21 cellular contexts compared by ENCODE assay signal in the genomic region with DNA sequence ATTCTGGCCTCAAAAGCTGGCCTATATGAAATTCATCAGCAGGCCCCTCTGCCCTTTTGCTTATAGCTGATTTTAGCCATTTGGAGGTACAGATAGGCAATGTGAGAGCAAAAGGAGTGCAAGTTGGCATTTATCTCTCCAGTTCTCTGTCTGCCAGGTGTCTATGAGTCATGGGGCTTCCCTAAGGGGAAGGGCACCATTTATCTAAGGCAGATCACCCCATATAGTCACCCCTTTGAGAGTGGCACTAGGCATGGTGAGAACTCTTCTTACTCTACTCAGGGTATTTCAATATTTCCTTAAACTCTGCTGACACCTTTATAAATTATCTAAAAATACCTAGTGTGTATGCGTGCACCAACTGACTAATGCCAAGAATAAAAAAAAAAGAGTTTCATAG.
"Had no signal": no experiment of that assay in that cellular context is flagged by ENCODE, and none has a peak within 500 bp of the region (broad histone marks: within the 10 kb centered on the region; RNA-seq: fewer than 3 reads in every experiment).

No MANE protein-coding gene starts in this region.

- DNase-seq: effector CD4-positive, alpha-beta T cell; endodermal cell; gastrocnemius medialis; glutamatergic neuron; islet precursor cell; lower lobe of right lung; mesenchymal stem cell; midbrain; nucleus accumbens; ovary; right cardiac atrium; stimulated activated CD4-positive, alpha-beta T cell treated with anti-CD3 and anti-CD28 coated beads, Interleukin-2, amount 100 ng/mL, for 48 hours; stimulated activated naive CD4-positive, alpha-beta T cell treated with Interleukin-2 at 50 U/mL for 16 hours; trophoblast cell had no signal

- ATAC-seq: gastrocnemius medialis; left lung; lower lobe of right lung; natural killer cell treated with Interleukin-12 subunit alpha and Interleukin-12 subunit beta and Interleukin-15 and Interleukin-18, amount 100 ng/mL, for 72 hours; right cardiac atrium had no signal

- H3K36me3 ChIP-seq: esophagus muscularis mucosa, gastrocnemius medialis, left lung, lower lobe of right lung, neural progenitor cell, ovary had no signal

- H2AFZ ChIP-seq: neural progenitor cell had no signal

- H3K27me3 ChIP-seq: esophagus muscularis mucosa, gastrocnemius medialis, left lung, neural progenitor cell, ovary had no signal

- H3K9ac ChIP-seq: neural progenitor cell had no signal

- H3K27ac ChIP-seq: esophagus muscularis mucosa, gastrocnemius medialis, left lung, lower lobe of right lung, neural progenitor cell, ovary had no signal

- H3K4me2 ChIP-seq: neural progenitor cell, smooth muscle cell had no signal

- FAIRE-seq: colon, endothelial cell of umbilical vein had no signal

- H3K4me3 ChIP-seq: esophagus muscularis mucosa, gastrocnemius medialis, left lung, lower lobe of right lung, neural progenitor cell, ovary, smooth muscle cell had no signal

- H3K9me3 ChIP-seq: esophagus muscularis mucosa, gastrocnemius medialis, left lung, lower lobe of right lung, ovary had no signal

- H3K4me1 ChIP-seq: gastrocnemius medialis, left lung, lower lobe of right lung had no signal
